In genomic region chr10:97465982-97466381, GRCh38 we compare ENCODE assay signal across 18 cellular contexts.
"Had no signal": no experiment of that assay in that cellular context is flagged by ENCODE, and none has a peak within 500 bp of the region (broad histone marks: within the 10 kb centered on the region; RNA-seq: fewer than 3 reads in every experiment).

No MANE protein-coding gene starts in this region.

- H3K9me3 Mint-ChIP-seq: activated naive CD4-positive, alpha-beta T cell treated with anti-CD3 and anti-CD28 coated beads, Interleukin-2, amount 50 U/mL, for 24 hours; activated T-helper 2 cell treated with anti-CD3 and anti-CD28 coated beads, Interferon-gamma antibody, Interleukin-2, Interleukin-4, amounts not matched to agents 10 μg/mL and 5 μg/mL and 100 μg/mL, durations not matched to agents 14 hours and 24 hours and 36 hours; naive thymus-derived CD8-positive, alpha-beta T cell had no signal

- H3K27ac Mint-ChIP-seq: activated T-helper 2 cell treated with anti-CD3 and anti-CD28 coated beads, Interferon-gamma antibody, Interleukin-2, Interleukin-4, amounts not matched to agents 10 μg/mL and 5 μg/mL and 100 μg/mL, durations not matched to agents 14 hours and 24 hours and 36 hours had no signal

- DNase-seq: activated CD4-positive, alpha-beta T cell treated with anti-CD3 and anti-CD28 coated beads, Interleukin-2, amount 50 U/mL, for 1 hour; amniotic stem cell; central memory CD4-positive, alpha-beta T cell; cortex of kidney; effector CD8-positive, alpha-beta T cell; glutamatergic neuron; mucosa of descending colon; naive thymus-derived CD8-positive, alpha-beta T cell; retina; stimulated activated CD4-positive, alpha-beta T cell treated with anti-CD3 and anti-CD28 coated beads, Interleukin-15, amount 100 ng/mL, for 24 hours; stimulated activated CD4-positive, alpha-beta T cell treated with anti-CD3 and anti-CD28 coated beads, Interleukin-4, amount 100 ng/mL, for 1 hour; stimulated activated naive CD4-positive, alpha-beta T cell; T-helper 1 cell; T1000 had no signal

- H3K9me3 ChIP-seq: mucosa of descending colon had no signal

- H3K4me3 Mint-ChIP-seq: activated naive CD4-positive, alpha-beta T cell treated with anti-CD3 and anti-CD28 coated beads, Interleukin-2, amount 50 U/mL, for 24 hours; naive thymus-derived CD8-positive, alpha-beta T cell had no signal

- H3K27me3 Mint-ChIP-seq: activated naive CD4-positive, alpha-beta T cell treated with anti-CD3 and anti-CD28 coated beads, Interleukin-2, amount 50 U/mL, for 24 hours; naive thymus-derived CD8-positive, alpha-beta T cell had no signal

- ATAC-seq: activated CD4-positive, CD25-positive, alpha-beta regulatory T cell treated with anti-CD3 and anti-CD28 coated beads, Interleukin-2, amount 50 U/mL, for 24 hours; mucosa of descending colon; naive thymus-derived CD8-positive, alpha-beta T cell had no signal

- H3K4me3 ChIP-seq: lung, mucosa of descending colon had no signal
